ENCODE assay signal across 25 cellular contexts in the genomic region with DNA sequence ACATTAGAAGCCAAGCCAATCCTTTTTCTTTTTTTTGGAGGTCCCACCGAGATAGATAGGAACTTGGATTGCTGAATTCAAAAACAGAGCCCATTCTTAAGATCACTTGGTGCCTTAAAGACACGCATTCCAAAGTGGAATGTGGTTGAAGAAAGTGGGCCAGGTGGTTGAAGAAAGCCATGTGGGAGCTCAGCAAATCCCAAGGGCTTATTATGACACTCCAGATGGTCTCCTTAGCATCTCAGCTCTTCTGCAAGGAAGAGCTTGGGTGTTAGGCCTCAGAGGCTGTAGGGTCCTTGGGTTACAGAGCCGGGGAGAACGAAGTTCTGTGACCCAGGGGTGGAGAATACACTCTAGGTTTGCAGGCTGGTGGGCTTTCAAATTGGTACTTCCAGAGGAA. TPM values are rescaled to one million over a fixed set of nuclear protein-coding genes. Genes with fewer than 3 reads are reported as not detected.
A peak's percentile ranks its signal among the peaks of the same experiment; 100 is the strongest.
DNase-seq lines count a peak whose midpoint lies in the region; ATAC-seq, FAIRE-seq and TF ChIP-seq lines count a peak whose summit lies in the region.
"Had no signal": no experiment of that assay in that cellular context is flagged by ENCODE, and none has a peak within 500 bp of the region (broad histone marks: within the 10 kb centered on the region; RNA-seq: fewer than 3 reads in every experiment).

No MANE protein-coding gene starts in this region.

- no peak overlapping the region for H3K4me3 ChIP-seq in HepG2 (replicated peaks in 1 of 3; ENCODE audit: insufficient read depth in 1 of 3, low read depth in 2 of 3, low read length in 3 of 3)
- H3K4me3 ChIP-seq in upper lobe of left lung = no peak overlapping the region
- H3K4me3 ChIP-seq: GM23248, heart right ventricle, SK-N-MC, skin epidermis had no signal

- H3K36me3 ChIP-seq in HepG2 (replicated peaks in 1 of 2; ENCODE audit: control insufficient read depth in 1 of 2, insufficient read depth in 2 of 2, low read length in 2 of 2) (peaks cover 20 to 43% of the 10 kb centered on the region in 2 experiments), upper lobe of left lung (peaks cover 18 to 74% (median 42%) of the 10 kb centered on the region in 4 donors)

- no peaks in the 10 kb centered on the region for H3K9me3 ChIP-seq in HepG2 (ENCODE audit: low read length)
- H3K9me3 ChIP-seq in upper lobe of left lung = no peaks in the 10 kb centered on the region
- H3K9me3 ChIP-seq: heart right ventricle had no signal

- WGBS in HepG2 (ENCODE audit: low lambda C conversion rate) = 96% methylated on average over 4 of the region's 4 CpGs
- 72 to 84% methylated on average over 4 of the region's 4 CpGs for WGBS in upper lobe of left lung, 2 donors

- intact Hi-C loops in HepG2 (cut with micrococcal nuclease; ENCODE audit: unreplicated experiment) = no loop called here

- H2AFZ ChIP-seq in HepG2 (ENCODE audit: low read length) = no peak overlapping the region
- H2AFZ ChIP-seq: GM23248 had no signal

- TSS peak; percentile 83 for BruUV-seq in HepG2 (replicated peaks; lab: Mats Ljungman, UMichigan)

- POLR2A ChIA-PET in HepG2 (lab: Yijun Ruan, JAX) = no interaction called here

- TF ChIP-seq CTCF in HepG2 (CRISPR knock-in tag; IDR thresholded peaks at IDR 0.05) (no peak), upper lobe of left lung (IDR thresholded peaks at IDR 0.05) (no peak)

- no peaks in the 10 kb centered on the region for H3K4me1 Mint-ChIP-seq in activated T-helper 17 cell treated with anti-CD3 and anti-CD28 coated beads, Interleukin-2, amount 50 U/mL, for 72 hours

- H3K9me3 Mint-ChIP-seq in activated T-helper 17 cell treated with anti-CD3 and anti-CD28 coated beads, Interleukin-2, amount 50 U/mL, for 72 hours = no peaks in the 10 kb centered on the region
- H3K9me3 Mint-ChIP-seq: CD14-positive monocyte; natural killer cell treated with Interleukin-12 subunit alpha and Interleukin-12 subunit beta and Interleukin-15 and Interleukin-18, amount 100 ng/mL, for 72 hours had no signal

- no peaks in the 10 kb centered on the region for H3K79me2 ChIP-seq in HepG2 (ENCODE audit: insufficient read depth, low read length)

- DNase-seq in NCI-H2171 treated with DMSO at 0.1 percent for 48 hours (lab: John Stamatoyannopoulos, UW) = peak; percentile 46
- DNase-seq in NCI-H2171 (lab: John Stamatoyannopoulos, UW) = no peak
- no peak for DNase-seq in HepG2 (ENCODE audit: low spot score)
- DNase-seq in upper lobe of left lung = no peak
- DNase-seq in kidney glomerular epithelial cell (lab: John Stamatoyannopoulos, UW) = no peak
- no peak for DNase-seq in NCI-H1105 treated with DMSO at 0.1 percent for 48 hours (lab: John Stamatoyannopoulos, UW)
- DNase-seq: 8988T; activated effector memory CD4-positive, alpha-beta T cell treated with Interleukin-2 at 50 U/mL for 16 hours; DMS79; GM23248; heart right ventricle; NCI-H2029 treated with DMSO at 0.1 percent for 48 hours; NCI-H526; stimulated activated CD4-positive, alpha-beta T cell treated with anti-CD3 and anti-CD28 coated beads, Interleukin-4, amount 100 ng/mL, for 24 hours; T-helper 9 cell had no signal

- H3K36me3 Mint-ChIP-seq in activated T-helper 17 cell treated with anti-CD3 and anti-CD28 coated beads, Interleukin-2, amount 50 U/mL, for 72 hours (ENCODE audit: low read depth) = peaks cover 59% of the 10 kb centered on the region

- FAIRE-seq in HepG2 (lab: Jason Lieb, UNC) = no peak
- FAIRE-seq: islet of Langerhans, RCC 7860 had no signal

- H4K20me1 ChIP-seq in HepG2 (ENCODE audit: insufficient read depth, low read length) = no peaks in the 10 kb centered on the region

- no peak for TF ChIP-seq RAD21 in HepG2 (CRISPR knock-in tag; IDR thresholded peaks at IDR 0.05)

- peak overlapping the region; percentile 17 for H3K27ac Mint-ChIP-seq in activated T-helper 17 cell treated with anti-CD3 and anti-CD28 coated beads, Interleukin-2, amount 50 U/mL, for 72 hours
- H3K27ac Mint-ChIP-seq: natural killer cell treated with Interleukin-12 subunit alpha and Interleukin-12 subunit beta and Interleukin-15 and Interleukin-18, amount 100 ng/mL, for 72 hours had no signal

- no peak for TF ChIP-seq EP300 in HepG2 (IDR thresholded peaks at IDR 0.05; ENCODE audit: low read depth in 2 of 2, low read length in 2 of 2)
- TF ChIP-seq EP300 in HepG2 (CRISPR knock-in tag; IDR thresholded peaks at IDR 0.05; ENCODE audit: borderline replicate concordance) = no peak
- TF ChIP-seq EP300 in upper lobe of left lung (IDR thresholded peaks at IDR 0.05) = no peak

- peak overlapping the region; percentile 14 for H3K27ac ChIP-seq in HepG2 (ENCODE audit: extremely low read length, insufficient read depth, low read length)
- peak overlapping the region in 3 of 4 donors; percentile 26 to 53 (median 49) for H3K27ac ChIP-seq in upper lobe of left lung
- H3K27ac ChIP-seq: GM23248, SK-N-MC had no signal

- TF ChIP-seq POLR2A in HepG2 (IDR thresholded peaks at IDR 0.05; ENCODE audit: insufficient read depth in 1 of 2, low read depth in 2 of 2, low read length in 2 of 2) (no peak), upper lobe of left lung (IDR thresholded peaks at IDR 0.05) (no peak)

- H3K4me1 ChIP-seq in HepG2 (ENCODE audit: insufficient read depth, low read length) = peaks cover 36% of the 10 kb centered on the region
- H3K4me1 ChIP-seq in upper lobe of left lung = peaks cover 9 to 23% (median 16%) of the 10 kb centered on the region in 4 donors

- no peak overlapping the region for H3K4me3 Mint-ChIP-seq in activated T-helper 17 cell treated with anti-CD3 and anti-CD28 coated beads, Interleukin-2, amount 50 U/mL, for 72 hours
- H3K4me3 Mint-ChIP-seq: CD14-positive monocyte; natural killer cell treated with Interleukin-12 subunit alpha and Interleukin-12 subunit beta and Interleukin-15 and Interleukin-18, amount 100 ng/mL, for 72 hours had no signal

- no peak overlapping the region for H3K4me2 ChIP-seq in HepG2 (ENCODE audit: low read depth, low read length)

- H3K9ac ChIP-seq in HepG2 (ENCODE audit: insufficient read depth, low read depth, low read length) = no peak overlapping the region
- H3K9ac ChIP-seq: GM23248 had no signal

- no peaks in the 10 kb centered on the region for H3K27me3 ChIP-seq in HepG2 (ENCODE audit: control insufficient read depth in 1 of 2, insufficient read depth in 2 of 2, low read length in 2 of 2)
- no peaks in the 10 kb centered on the region for H3K27me3 ChIP-seq in upper lobe of left lung
- H3K27me3 ChIP-seq: heart right ventricle had no signal

- CTCF ChIA-PET in HepG2 (lab: Yijun Ruan, JAX; ENCODE audit: low intra/inter-chr PET ratio, low total read pairs) = no interaction called here

- no peaks in the 10 kb centered on the region for H3K27me3 Mint-ChIP-seq in activated T-helper 17 cell treated with anti-CD3 and anti-CD28 coated beads, Interleukin-2, amount 50 U/mL, for 72 hours
- H3K27me3 Mint-ChIP-seq: natural killer cell treated with Interleukin-12 subunit alpha and Interleukin-12 subunit beta and Interleukin-15 and Interleukin-18, amount 100 ng/mL, for 72 hours had no signal

- in situ Hi-C loops in HepG2 (cut with HindIII; ENCODE audit: extremely low pct_ligation_motif_present, low pct_unique_long_range_greater_than_20kb) = no loop called here

- no peak for ATAC-seq in activated T-helper 17 cell treated with anti-CD3 and anti-CD28 coated beads, Interleukin-2, amount 50 U/mL, for 72 hours (replicated peaks)
- no peak for ATAC-seq in HepG2
- ATAC-seq in upper lobe of left lung (ENCODE audit: low FRiP score in 2 of 2) = no peak
- no peak for ATAC-seq in GM21447 (IDR thresholded peaks at IDR 0.05; ENCODE audit: unreplicated experiment)
- ATAC-seq: activated CD4-positive, CD25-positive, alpha-beta regulatory T cell treated with anti-CD3 and anti-CD28 coated beads, Interleukin-2, amount 50 U/mL, for 24 hours; esophagus mucosa; natural killer cell treated with Interleukin-12 subunit alpha and Interleukin-12 subunit beta and Interleukin-15 and Interleukin-18, amount 100 ng/mL, for 72 hours had no signal

TF ChIP-seq in HepG2, 621 proteins besides CTCF, POLR2A, EP300 and RAD21 (continues in another document):
- no peak for TF ChIP-seq ZNF24 (IDR thresholded peaks at IDR 0.05)
- no peak for TF ChIP-seq ZNF44 (CRISPR knock-in tag; IDR thresholded peaks at IDR 0.05)
- TF ChIP-seq, protein P1, sequence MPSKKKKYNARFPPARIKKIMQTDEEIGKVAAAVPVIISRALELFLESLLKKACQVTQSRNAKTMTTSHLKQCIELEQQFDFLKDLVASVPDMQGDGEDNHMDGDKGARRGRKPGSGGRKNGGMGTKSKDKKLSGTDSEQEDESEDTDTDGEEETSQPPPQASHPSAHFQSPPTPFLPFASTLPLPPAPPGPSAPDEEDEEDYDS (CRISPR knock-in tag; IDR thresholded peaks at IDR 0.05) = no peak
- TF ChIP-seq CEBPG (CRISPR knock-in tag; IDR thresholded peaks at IDR 0.05) = no peak
- no peak for TF ChIP-seq NAIF1 (CRISPR knock-in tag; IDR thresholded peaks at IDR 0.05; ENCODE audit: borderline replicate concordance)
- TF ChIP-seq CCAR2 (optimal IDR thresholded peaks at IDR 0.05; ENCODE audit: low read depth, low read length) = no peak
- no peak for TF ChIP-seq NCOA5 (CRISPR knock-in tag; IDR thresholded peaks at IDR 0.05)

RNA-seq across cellular contexts. Expression of a gene that starts 13.5 kb away (rescaled TPM):
- total RNA-seq in activated T-helper 17 cell treated with anti-CD3 and anti-CD28 coated beads, Interleukin-2, amount 50 U/mL, for 72 hours = 10 to 100 TPM; 19.0 to 45.2 TPM
- 21.2 and 28.4 TPM in 2 replicates for total RNA-seq in HepG2 (2016; rRNA removed; fragmentation: Illumina TruSeq; extraction: Trizol)
- 7.9 and 11.8 TPM in 2 replicates for total RNA-seq in HepG2 (2016; cell fraction: cytosol; rRNA removed; fragmentation: Illumina TruSeq; extraction: Trizol; ENCODE audit: low read depth)
- total RNA-seq in HepG2 (2016; cell fraction: insoluble cytoplasmic fraction; rRNA removed; fragmentation: Illumina TruSeq; extraction: Trizol) = 19.8 and 28.6 TPM in 2 replicates
- 19.8 and 22.1 TPM in 2 replicates for total RNA-seq in HepG2 (2016; cell fraction: membrane; rRNA removed; fragmentation: Illumina TruSeq; extraction: Trizol)
- 31.0 and 31.1 TPM in 2 replicates for total RNA-seq in HepG2 (2016; cell fraction: nucleus; rRNA removed; fragmentation: Illumina TruSeq; extraction: Trizol)
- polyA plus RNA-seq in HepG2 (2011; rRNA removed) = 14.7 and 19.0 TPM in 2 replicates
- polyA plus RNA-seq in HepG2 (2011; cell fraction: cytosol; rRNA removed) = 13.8 and 15.5 TPM in 2 replicates
- 14.5 and 18.5 TPM in 2 replicates for polyA plus RNA-seq in HepG2 (2011; cell fraction: nucleus; rRNA removed)
- 19.9 and 27.3 TPM in 2 replicates for polyA plus RNA-seq in HepG2 (2012)
- polyA plus RNA-seq in HepG2 (2016; cell fraction: cytosol; fragmentation: Illumina TruSeq; extraction: Trizol; ENCODE audit: low read depth) = 9.2 and 13.1 TPM in 2 replicates
- 22.9 and 23.5 TPM in 2 replicates for polyA plus RNA-seq in HepG2 (2016; cell fraction: insoluble cytoplasmic fraction; fragmentation: Illumina TruSeq; extraction: Trizol; ENCODE audit: low read depth)
- 16.3 and 19.2 TPM in 2 replicates for polyA plus RNA-seq in HepG2 (2016; cell fraction: membrane; fragmentation: Illumina TruSeq; extraction: Trizol; ENCODE audit: low read depth)
- polyA plus RNA-seq in HepG2 (2016; cell fraction: nucleus; fragmentation: Illumina TruSeq; extraction: Trizol; ENCODE audit: insufficient read depth, low read depth) = 57.8 and 63.2 TPM in 2 replicates
- 37.3 and 96.0 TPM in 2 replicates for polyA minus RNA-seq in HepG2 (2011; rRNA and poly(A)+ RNA removed; ENCODE audit: low replicate concordance)
- 9.6 and 11.3 TPM in 2 replicates for polyA minus RNA-seq in HepG2 (2011; cell fraction: cytosol; rRNA and poly(A)+ RNA removed)
- 7.3 and 11.7 TPM in 2 replicates for polyA minus RNA-seq in HepG2 (2011; cell fraction: nucleus; rRNA and poly(A)+ RNA removed)
- 10 to 100 TPM; 26.2 to 44.1 (median 29.5) TPM for total RNA-seq in upper lobe of left lung
